ENCODE assay signal across 8 cellular contexts in the genomic region with DNA sequence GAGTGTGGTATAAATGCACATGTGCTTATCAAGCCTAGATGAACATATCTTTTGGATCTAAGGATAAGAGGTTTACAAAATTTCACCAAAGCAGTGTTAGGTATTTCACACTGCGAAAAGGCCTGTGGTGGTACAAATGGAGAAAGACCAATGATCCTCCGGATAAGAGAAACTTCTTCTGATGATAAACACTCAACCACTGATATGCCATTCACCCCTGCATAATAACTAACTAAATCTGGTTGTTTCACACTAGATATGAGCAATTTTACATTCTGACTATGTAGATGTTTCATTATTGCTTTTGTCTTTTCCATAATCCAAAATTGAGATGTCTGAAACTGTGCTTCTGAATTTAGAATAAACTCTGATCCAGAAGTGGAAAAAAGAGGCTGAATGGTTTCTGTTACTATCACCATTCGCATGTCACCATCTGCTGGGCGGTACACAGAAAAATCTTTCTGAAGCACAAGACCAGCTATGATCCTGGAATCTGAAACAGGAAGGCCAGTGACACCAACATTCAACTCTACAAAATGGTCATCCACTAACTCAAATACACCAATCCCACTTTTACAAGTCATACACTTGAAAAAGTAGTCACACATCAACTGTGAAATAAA. TPM values are rescaled to one million over a fixed set of nuclear protein-coding genes. Genes with fewer than 3 reads are reported as not detected.
A peak's percentile ranks its signal among the peaks of the same experiment; 100 is the strongest.
DNase-seq lines count a peak whose midpoint lies in the region; ATAC-seq, FAIRE-seq and TF ChIP-seq lines count a peak whose summit lies in the region.

No MANE protein-coding gene starts in this region.

- 74 to 77% methylated on average over 4 of the region's 4 CpGs for WGBS in pancreas, 2 donors

- H3K36me3 ChIP-seq in pancreas = no peaks in the 10 kb centered on the region

- DNase-seq in DMS53 (lab: John Stamatoyannopoulos, UW) = peak; percentile 64
- DNase-seq in GM20000 (ENCODE audit: low spot score) = peak; percentile 24
- DNase-seq in NB4 (ENCODE audit: low read depth) = peak; percentile 69
- DNase-seq in fibroblast of the aortic adventitia (ENCODE audit: low read depth) = peak; percentile 84
- DNase-seq in pancreas = no peak
- DNase-seq in omental fat pad (ENCODE audit: low spot score) = no peak

- TF ChIP-seq CTCF in GM20000 (IDR thresholded peaks at IDR 0.05; ENCODE audit: extremely low read depth, missing control alignments) = peak; percentile 34
- TF ChIP-seq CTCF in NB4 (IDR thresholded peaks at IDR 0.05; ENCODE audit: low read depth, low read length) = no peak
- TF ChIP-seq CTCF in WI38 (IDR thresholded peaks at IDR 0.05; ENCODE audit: low read depth, low read length) = peak; percentile 33; the same call in 1 of the 2 replicates
- TF ChIP-seq CTCF in fibroblast of the aortic adventitia (IDR thresholded peaks at IDR 0.05; ENCODE audit: insufficient read depth, low read length) = peak; percentile 46
- TF ChIP-seq CTCF in pancreas (IDR thresholded peaks at IDR 0.05) = no peak
- TF ChIP-seq CTCF in omental fat pad (IDR thresholded peaks at IDR 0.05) = no peak

- H3K4me3 ChIP-seq in NB4 (ENCODE audit: low read depth, low read length) (peak overlapping the region; percentile 85), WI38 (ENCODE audit: low read depth, low read length) (peak overlapping the region; percentile 78), fibroblast of the aortic adventitia (ENCODE audit: low read depth, low read length) (peak overlapping the region; percentile 77), pancreas (peak overlapping the region in 3 of 4 donors; percentile 62 to 77 (median 67))

- ATAC-seq in pancreas (peak in 2 of 4 donors; percentile 25 to 65), omental fat pad (ENCODE audit: low FRiP score) (no peak), GM19463 (IDR thresholded peaks at IDR 0.05; ENCODE audit: unreplicated experiment) (no peak)

- H3K9me3 ChIP-seq in pancreas = no peaks in the 10 kb centered on the region

- H3K27ac ChIP-seq in pancreas = peak overlapping the region in 1 of 4 donors; percentile 83

- intact Hi-C loops in pancreas (cut with DNase I) = no loop called here

- no peak for FAIRE-seq in pancreas (lab: Jason Lieb, UNC)

- no peaks in the 10 kb centered on the region for H3K27me3 ChIP-seq in pancreas

- peaks cover 0 to 6% (median 0%) of the 10 kb centered on the region in 3 donors for H3K4me1 ChIP-seq in pancreas

- TF ChIP-seq POLR2A in NB4 (IDR thresholded peaks at IDR 0.05; ENCODE audit: extremely low read depth, insufficient read length) = no peak

RNA-seq across cellular contexts. Expression of gene BBS10, which starts 1.3 kb away (rescaled TPM):
- total RNA-seq in fibroblast of the aortic adventitia (ENCODE audit: low replicate concordance) = 4.3 and 21.3 TPM in 2 replicates
- total RNA-seq in pancreas = 1 to 10 TPM; 2.0 to 6.4 (median 3.1) TPM
- polyA plus RNA-seq in pancreas = 1 to 10 TPM; 1.9 to 4.4 TPM
- total RNA-seq in omental fat pad = 10 to 100 TPM in 3 of 4 donors, 1 to 10 TPM in 1; 7.2 to 17.9 (median 15.7) TPM

Comparison
In these comparisons a context has a peak if more than half of its experiments do, and no peak if none do; other contexts are left out.
1. DNase-seq: peak in DMS53 (single experiment), GM20000 (single experiment), NB4 (single experiment) and fibroblast of the aortic adventitia (single experiment); none in pancreas (0 of 6) and omental fat pad (single experiment).
2. CTCF ChIP-seq: peak in GM20000 (single experiment), WI38 (single experiment) and fibroblast of the aortic adventitia (single experiment); none in NB4 (single experiment), pancreas (0 of 4) and omental fat pad (0 of 3).
3. Peak in every context shown above with its lines, with median percentiles within 50 percentile points of each other: H3K4me3 ChIP-seq.